8 cellular contexts compared by ENCODE assay signal in the genomic region with DNA sequence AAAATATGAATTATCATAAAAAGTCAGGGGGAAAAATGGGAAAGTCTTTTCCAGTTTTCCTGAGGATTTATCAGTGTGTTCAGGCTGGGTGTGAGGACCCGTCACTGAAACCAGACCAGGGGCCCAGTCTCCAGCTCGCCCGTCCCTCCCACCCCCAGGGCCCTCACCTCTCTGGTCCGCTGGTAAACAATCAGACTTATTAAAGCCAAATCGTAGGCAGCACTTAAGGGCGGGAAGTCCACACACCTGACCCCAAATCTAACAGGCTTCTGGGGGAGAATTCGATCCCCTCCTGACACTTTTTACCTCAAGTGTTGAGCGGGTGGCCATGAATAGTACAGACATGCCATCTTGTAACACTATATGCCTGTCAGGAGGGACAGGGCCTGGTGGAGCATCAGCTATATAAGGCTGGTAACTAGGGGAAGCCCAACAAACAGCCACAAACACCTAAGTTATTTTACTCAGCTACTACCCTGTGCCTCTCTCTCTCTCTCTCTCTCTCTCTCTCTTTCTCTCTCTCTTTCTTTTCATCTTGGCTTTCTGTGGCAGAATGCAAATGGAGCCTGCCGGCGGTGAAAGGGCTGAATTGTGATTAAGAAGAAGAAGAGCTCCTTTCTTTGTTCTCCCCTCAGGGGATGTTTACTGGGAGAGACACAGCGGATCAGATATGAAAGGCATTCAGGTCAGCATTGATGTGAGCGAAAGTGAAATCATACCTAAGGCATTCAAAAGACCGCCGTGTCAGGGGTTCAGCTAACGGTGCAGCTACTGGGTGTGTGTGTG. TPM values are rescaled to one million over a fixed set of nuclear protein-coding genes. Genes with fewer than 3 reads are reported as not detected.
DNase-seq lines count a peak whose midpoint lies in the region; ATAC-seq and TF ChIP-seq lines count a peak whose summit lies in the region.

No MANE protein-coding gene starts in this region.

- 54 to 64% methylated on average over 15 of the region's 15 CpGs for WGBS in aorta, 2 donors

- H3K27ac ChIP-seq in dorsolateral prefrontal cortex (peak overlapping the region; percentile 95 to 100 (median 100)), aorta (ENCODE audit: low read depth in 1 of 2, low read length in 2 of 2) (peak overlapping the region; percentile 77 to 92)

- intact Hi-C loops in dorsolateral prefrontal cortex (cut with DNase I) (loop anchor here (5.0 kb wide), 2 partner anchors 78 to 83 kb away; no protein-coding TSS in a partner anchor), mucosa of descending colon (cut with DNase I, micrococcal nuclease) (no loop called here), aorta (cut with DNase I) (loop anchor here (5.0 to 10.0 kb wide), 6 partner anchors 63 to 1244 kb away; no protein-coding TSS in a partner anchor)

- H3K4me3 ChIP-seq in HFF-Myc (replicated peaks; ENCODE audit: low read depth, low read length) (peak overlapping the region; percentile 12), dorsolateral prefrontal cortex (peak overlapping the region; percentile 15 to 100 (median 85)), mucosa of descending colon (no peak overlapping the region), aorta (ENCODE audit: low read length in 2 of 2) (peak overlapping the region in 1 of 2 donors; percentile 26)

- H3K9me3 ChIP-seq in mucosa of descending colon (no peaks in the 10 kb centered on the region), aorta (ENCODE audit: control insufficient read depth, low read length) (no peaks in the 10 kb centered on the region)

- no peaks in the 10 kb centered on the region for H3K4me1 ChIP-seq in mucosa of descending colon (ENCODE audit: low read depth)
- peaks cover 3 to 5% of the 10 kb centered on the region in 2 donors for H3K4me1 ChIP-seq in aorta (ENCODE audit: control insufficient read depth in 1 of 2, insufficient read depth in 2 of 2, low read length in 2 of 2)

- DNase-seq in NCI-H1436 (lab: John Stamatoyannopoulos, UW) (peak; percentile 27), NCI-H1436 treated with DMSO at 0.1 percent for 48 hours (lab: John Stamatoyannopoulos, UW) (no peak), HFF-Myc (ENCODE audit: extremely low read depth, low read depth) (no peak), NCI-H146 treated with DMSO at 0.1 percent for 48 hours (lab: John Stamatoyannopoulos, UW; ENCODE audit: unreplicated experiment) (peak; percentile 37), dorsolateral prefrontal cortex (no peak), mucosa of descending colon (no peak), aorta (no peak), AG08396 (ENCODE audit: low spot score) (no peak)

- H3K36me3 ChIP-seq in mucosa of descending colon (ENCODE audit: low read depth) (no peaks in the 10 kb centered on the region), aorta (ENCODE audit: control insufficient read depth in 1 of 2, insufficient read depth in 2 of 2, low read length in 1 of 2) (no peaks in the 10 kb centered on the region)

- TF ChIP-seq CTCF in HFF-Myc (IDR thresholded peaks at IDR 0.05; ENCODE audit: low read depth, low read length, missing control alignments) (no peak), dorsolateral prefrontal cortex (IDR thresholded peaks at IDR 0.05 in 54 of 56, conservative IDR thresholded peaks at IDR 0.05 in 2 of 56; ENCODE audit: low read depth in 1 of 56, partially characterized antibody in 56 of 56) (peak in 2 of 56 donors; percentile 8 to 10), mucosa of descending colon (IDR thresholded peaks at IDR 0.05) (no peak)

- ATAC-seq in mucosa of descending colon, result peak; percentile 51
- no peak for ATAC-seq in aorta (ENCODE audit: low FRiP score)

- H3K27me3 ChIP-seq in dorsolateral prefrontal cortex, result no peaks in the 10 kb centered on the region
- no peaks in the 10 kb centered on the region for H3K27me3 ChIP-seq in aorta (ENCODE audit: control insufficient read depth in 1 of 2, insufficient read depth in 2 of 2, low read length in 1 of 2)

RNA-seq across cellular contexts. Expression of gene ZEB2, which starts 9.5 kb away (rescaled TPM):
- total RNA-seq in dorsolateral prefrontal cortex (100 to 1,000 TPM; 160 to 942 (median 318) TPM), mucosa of descending colon (10 to 100 TPM; 19.0 to 80.1 (median 48.6) TPM), aorta (100 to 1,000 TPM; 174 to 301 TPM)
- 10 to 100 TPM; 38.7 to 67.6 TPM for polyA plus RNA-seq in aorta

Comparison
In these comparisons a context has a peak if more than half of its experiments do, and no peak if none do; other contexts are left out.
1. DNase-seq: peak in NCI-H1436 (single experiment) and NCI-H146 treated with DMSO at 0.1 percent for 48 hours (single experiment); none in NCI-H1436 treated with DMSO at 0.1 percent for 48 hours (single experiment), HFF-Myc (single experiment), dorsolateral prefrontal cortex (0 of 10), mucosa of descending colon (0 of 3), aorta (0 of 2) and AG08396 (single experiment).
2. intact Hi-C loops: an anchor here in dorsolateral prefrontal cortex (5.0 kb wide) and aorta (5.0 to 10.0 kb wide); none called in mucosa of descending colon.